1 cellular context compared by ENCODE assay signal in the genomic region with DNA sequence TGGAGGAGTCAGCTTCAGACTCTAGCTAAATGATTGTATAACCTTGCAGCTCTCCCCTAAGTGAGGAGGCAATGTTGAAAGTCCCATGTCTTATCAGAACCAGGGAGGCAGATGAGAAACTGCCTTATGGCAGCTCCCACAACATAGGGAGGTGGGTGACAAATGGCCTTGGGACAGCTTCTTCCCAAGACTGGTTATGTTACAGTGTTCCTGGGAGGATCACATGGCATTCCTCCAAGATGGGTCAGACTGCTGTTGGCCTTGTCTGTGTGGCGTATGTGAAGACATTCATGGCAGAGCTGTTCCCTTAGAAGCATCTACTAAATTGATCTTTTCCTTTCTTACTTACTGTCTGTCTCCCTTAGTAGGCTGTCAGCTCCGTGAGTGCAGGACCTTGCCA.
TF ChIP-seq lines count a peak whose summit lies in the region.

No MANE protein-coding gene starts in this region.

TF ChIP-seq in IMR-90, 13 proteins besides CTCF, POLR2A, EP300 and RAD21:
- TF ChIP-seq MAFK (IDR thresholded peaks at IDR 0.05; ENCODE audit: low read depth, low read length) (no peak), CEBPB (IDR thresholded peaks at IDR 0.05; ENCODE audit: low read depth, low read length) (no peak), NFE2L2 (IDR thresholded peaks at IDR 0.05; ENCODE audit: low read depth, low read length) (no peak), MXI1 (IDR thresholded peaks at IDR 0.05; ENCODE audit: borderline replicate concordance, low read depth, low read length) (no peak), FOS (IDR thresholded peaks at IDR 0.05; ENCODE audit: low read depth, low read length) (no peak), RFX5 (IDR thresholded peaks at IDR 0.05; ENCODE audit: low read depth, low read length) (no peak), CHD1 (IDR thresholded peaks at IDR 0.05; ENCODE audit: low read depth, low read length) (no peak), BHLHE40 (IDR thresholded peaks at IDR 0.05; ENCODE audit: low read depth, low read length) (no peak), SMC3 (IDR thresholded peaks at IDR 0.05; ENCODE audit: low read depth, low read length) (no peak), RCOR1 (IDR thresholded peaks at IDR 0.05; ENCODE audit: insufficient replicate concordance, low read length) (no peak), MAZ (IDR thresholded peaks at IDR 0.05; ENCODE audit: borderline replicate concordance, low read depth, low read length) (no peak)
- TF ChIP-seq, protein P1, sequence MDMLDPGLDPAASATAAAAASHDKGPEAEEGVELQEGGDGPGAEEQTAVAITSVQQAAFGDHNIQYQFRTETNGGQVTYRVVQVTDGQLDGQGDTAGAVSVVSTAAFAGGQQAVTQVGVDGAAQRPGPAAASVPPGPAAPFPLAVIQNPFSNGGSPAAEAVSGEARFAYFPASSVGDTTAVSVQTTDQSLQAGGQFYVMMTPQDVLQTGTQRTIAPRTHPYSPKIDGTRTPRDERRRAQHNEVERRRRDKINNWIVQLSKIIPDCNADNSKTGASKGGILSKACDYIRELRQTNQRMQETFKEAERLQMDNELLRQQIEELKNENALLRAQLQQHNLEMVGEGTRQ (IDR thresholded peaks at IDR 0.05; ENCODE audit: low read depth, low read length): no peak
- TF ChIP-seq, protein P2, sequence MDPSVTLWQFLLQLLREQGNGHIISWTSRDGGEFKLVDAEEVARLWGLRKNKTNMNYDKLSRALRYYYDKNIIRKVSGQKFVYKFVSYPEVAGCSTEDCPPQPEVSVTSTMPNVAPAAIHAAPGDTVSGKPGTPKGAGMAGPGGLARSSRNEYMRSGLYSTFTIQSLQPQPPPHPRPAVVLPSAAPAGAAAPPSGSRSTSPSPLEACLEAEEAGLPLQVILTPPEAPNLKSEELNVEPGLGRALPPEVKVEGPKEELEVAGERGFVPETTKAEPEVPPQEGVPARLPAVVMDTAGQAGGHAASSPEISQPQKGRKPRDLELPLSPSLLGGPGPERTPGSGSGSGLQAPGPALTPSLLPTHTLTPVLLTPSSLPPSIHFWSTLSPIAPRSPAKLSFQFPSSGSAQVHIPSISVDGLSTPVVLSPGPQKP (IDR thresholded peaks at IDR 0.05; ENCODE audit: borderline replicate concordance, low read depth, low read length): no peak
TF ChIP-seq in IMR-90: peak in this region for 0.
